Comparison of ENCODE assay signal across 8 cellular contexts in genomic region chr16:11597268-11597690, GRCh38. TPM values are rescaled to one million over a fixed set of nuclear protein-coding genes. Genes with fewer than 3 reads are reported as not detected.
DNase-seq lines count a peak whose midpoint lies in the region; ATAC-seq, FAIRE-seq and TF ChIP-seq lines count a peak whose summit lies in the region.

No MANE protein-coding gene starts in this region.

- peak overlapping the region in 1 of 2 donors; percentile 79 for H3K27ac Mint-ChIP-seq in natural killer cell

- H3K27ac ChIP-seq in HUES48 (ENCODE audit: low read depth, low read length) (peak overlapping the region; percentile 37), body of pancreas (peak overlapping the region; percentile 18 to 78 (median 72))

- 48 to 49% methylated on average over 4 to 5 of the region's 5 CpGs for WGBS in body of pancreas, 2 donors

- no peak for TF ChIP-seq CTCF in body of pancreas (IDR thresholded peaks at IDR 0.05)
- no peak for TF ChIP-seq CTCF in natural killer cell (IDR thresholded peaks at IDR 0.05)
- no peak for TF ChIP-seq CTCF in D721Med (IDR thresholded peaks at IDR 0.05; ENCODE audit: insufficient read depth, missing control alignments)

- no peak overlapping the region for H3K4me3 Mint-ChIP-seq in natural killer cell

- intact Hi-C loops in body of pancreas (cut with DNase I) (no loop called here), natural killer cell (cut with micrococcal nuclease) (no loop called here)

- peaks cover 0 to 19% of the 10 kb centered on the region in 2 donors for H3K4me1 Mint-ChIP-seq in natural killer cell

- no peaks in the 10 kb centered on the region for H3K36me3 ChIP-seq in HUES48 (ENCODE audit: control insufficient read depth, insufficient read depth, low read length)
- H3K36me3 ChIP-seq in body of pancreas (replicated peaks in 1 of 2; ENCODE audit: insufficient read depth in 1 of 2, low read depth in 2 of 2) = no peaks in the 10 kb centered on the region

- peak in 1 of 3 donors; percentile 11 for TF ChIP-seq POLR2A in body of pancreas (IDR thresholded peaks at IDR 0.05)

- H3K27me3 Mint-ChIP-seq in natural killer cell (ENCODE audit: low read depth in 2 of 2) = no peaks in the 10 kb centered on the region

- no peak overlapping the region for H3K4me3 ChIP-seq in HUES48 (ENCODE audit: low read depth, low read length)
- H3K4me3 ChIP-seq in body of pancreas = no peak overlapping the region

- DNase-seq in AG20443 (ENCODE audit: low spot score) (peak; percentile 64), body of pancreas (peak; percentile 21 to 55 (median 37)), natural killer cell (no peak), D721Med (ENCODE audit: insufficient read length, low spot score) (no peak)

- no peaks in the 10 kb centered on the region for H3K9me3 ChIP-seq in HUES48 (ENCODE audit: control insufficient read depth, insufficient read depth, low read length)
- H3K9me3 ChIP-seq in body of pancreas = no peaks in the 10 kb centered on the region

- H3K27me3 ChIP-seq in HUES48 (ENCODE audit: control insufficient read depth, insufficient read depth, low read length) (no peaks in the 10 kb centered on the region), body of pancreas (no peaks in the 10 kb centered on the region)

- no peak for FAIRE-seq in D721Med (lab: Jason Lieb, UNC)

- H3K9me3 Mint-ChIP-seq in natural killer cell = no peaks in the 10 kb centered on the region

- peaks cover 28% of the 10 kb centered on the region for H3K4me1 ChIP-seq in HUES48 (ENCODE audit: control insufficient read depth, insufficient read depth, low read length)
- peaks cover 9% of the 10 kb centered on the region for H3K4me1 ChIP-seq in body of pancreas

- no peaks in the 10 kb centered on the region for H3K36me3 Mint-ChIP-seq in natural killer cell

- ATAC-seq in body of pancreas (peak; percentile 79), natural killer cell (peak; percentile 46 to 75 (median 55)), GM21526 (IDR thresholded peaks at IDR 0.05; ENCODE audit: low FRiP score, unreplicated experiment) (no peak), GM18867 (IDR thresholded peaks at IDR 0.05; ENCODE audit: unreplicated experiment) (no peak), GM21619 (IDR thresholded peaks at IDR 0.05; ENCODE audit: unreplicated experiment) (no peak)

- H3K9ac ChIP-seq in HUES48 (ENCODE audit: low read depth, low read length) = no peak overlapping the region

RNA-seq across cellular contexts. Expression of gene LITAF, which starts 10.6 kb away (rescaled TPM):
- total RNA-seq in body of pancreas = 10 to 100 TPM; 24.9 to 25.7 TPM
- 100 to 1,000 TPM; 584 to 772 (median 726) TPM for total RNA-seq in natural killer cell

Comparison
In these comparisons a context has a peak if more than half of its experiments do, and no peak if none do; other contexts are left out.
1. DNase-seq: peak in AG20443 (single experiment) and body of pancreas (4 of 4); none in natural killer cell (single experiment) and D721Med (single experiment).
2. ATAC-seq: peak in body of pancreas (single experiment) and natural killer cell (3 of 3); none in GM21526 (single experiment), GM18867 (single experiment) and GM21619 (single experiment).
3. RNA of gene LITAF, which starts 10.6 kb away (total RNA-seq): 584 to 772 TPM in natural killer cell; 24.9 to 25.7 TPM in body of pancreas; every median in the first group is over 10 times any median in the second.